In the genomic region with DNA sequence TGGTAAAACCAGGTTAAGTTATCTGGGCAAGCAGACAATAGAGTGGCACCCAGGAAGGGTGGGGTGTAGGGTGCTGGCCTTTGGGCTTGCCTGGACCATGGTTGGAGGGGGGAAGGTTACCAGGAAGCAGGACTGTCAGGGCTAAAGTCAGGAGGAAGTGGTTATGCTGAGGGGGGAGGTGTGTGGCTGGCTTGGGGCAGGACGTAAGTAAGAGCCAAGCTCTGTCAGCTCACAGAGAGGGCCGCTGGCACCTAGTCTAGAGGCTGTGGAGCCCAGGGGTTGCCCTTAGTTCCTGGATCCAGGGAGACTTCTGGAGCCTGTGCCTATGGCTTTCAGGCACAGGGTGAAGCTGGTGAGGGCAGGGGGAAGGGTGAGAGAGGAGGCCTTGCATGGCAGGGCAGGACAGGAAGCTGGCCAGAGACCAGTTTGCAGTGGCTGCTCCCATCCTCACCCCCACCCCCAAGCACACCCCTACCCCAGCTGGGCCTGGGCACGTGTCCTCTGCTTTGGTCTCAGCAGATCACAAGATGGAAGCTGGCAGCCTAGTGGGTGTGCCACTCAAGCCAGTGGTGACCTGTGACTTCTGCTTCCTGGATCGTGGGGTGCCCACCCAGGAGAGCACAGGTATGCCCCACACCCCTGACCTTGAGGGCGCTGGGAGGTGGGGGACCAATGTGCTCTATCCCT, we compare ENCODE assay signal across 10 cellular contexts. TPM values are rescaled to one million over a fixed set of nuclear protein-coding genes. Genes with fewer than 3 reads are reported as not detected.
DNase-seq lines count a peak whose midpoint lies in the region; ATAC-seq and TF ChIP-seq lines count a peak whose summit lies in the region.
"Had no signal": no experiment of that assay in that cellular context is flagged by ENCODE, and none has a peak within 500 bp of the region (broad histone marks: within the 10 kb centered on the region; RNA-seq: fewer than 3 reads in every experiment).

No MANE protein-coding gene starts in this region.

- H2AFZ ChIP-seq in mammary epithelial cell (ENCODE audit: low read depth, low read length): peak overlapping the region; percentile 81
- no peak overlapping the region for H2AFZ ChIP-seq in mesenchymal stem cell (ENCODE audit: low read depth, low read length)

- H3K79me2 ChIP-seq in mammary epithelial cell (ENCODE audit: insufficient read depth, low read length): no peaks in the 10 kb centered on the region

- H3K4me3 Mint-ChIP-seq in MCF 10A (ENCODE audit: unreplicated experiment): no peak overlapping the region
- H3K4me3 Mint-ChIP-seq in activated T-helper 17 cell treated with anti-CD3 and anti-CD28 coated beads, Interleukin-2, amount 50 U/mL, for 72 hours: no peak overlapping the region
- H3K4me3 Mint-ChIP-seq: neural crest cell had no signal

- no peak overlapping the region for H3K4ac ChIP-seq in mesenchymal stem cell (ENCODE audit: low read depth in 1 of 2, low read length in 2 of 2)

- dilution Hi-C loops in mammary epithelial cell (cut with HindIII; ENCODE audit: low sequenced_read_pairs): no loop called here

- H2AK5ac ChIP-seq in mesenchymal stem cell (ENCODE audit: low read length, severe bottlenecking): no peak overlapping the region

- no peaks in the 10 kb centered on the region for H3K79me1 ChIP-seq in mesenchymal stem cell (replicated peaks; ENCODE audit: low read length, poor library complexity, severe bottlenecking)

- no peaks in the 10 kb centered on the region for H4K20me1 ChIP-seq in mammary epithelial cell (ENCODE audit: insufficient read depth, low read length)

- CTCF ChIA-PET in mammary epithelial cell (lab: Charles Lee; ENCODE audit: low non-redundant PET): no interaction called here
- CTCF ChIA-PET in MCF 10A (lab: Yijun Ruan, JAX): interaction anchor here (0.6 to 1.8 kb wide), 6 partner anchors 20 to 1554 kb away, joined by 3 to 6 read pairs (median 4); a partner anchor contains a TSS

- intact Hi-C loops in mammary epithelial cell (cut with micrococcal nuclease): no loop called here
- intact Hi-C loops in MCF 10A (cut with micrococcal nuclease): loop anchor here (2.0 kb wide), 1 partner anchor 31 kb away; no protein-coding TSS in a partner anchor
- intact Hi-C loops in aorta (cut with DNase I): no loop called here

- no peak overlapping the region for H3K4me2 ChIP-seq in mammary epithelial cell (ENCODE audit: insufficient read depth, low read depth, low read length)
- no peak overlapping the region for H3K4me2 ChIP-seq in mesenchymal stem cell (ENCODE audit: low read length, poor library complexity, severe bottlenecking)

- H3K4me3 ChIP-seq in mammary epithelial cell (replicated peaks in 1 of 3; ENCODE audit: insufficient read depth in 1 of 3, low read depth in 2 of 3, low read length in 3 of 3) (no peak overlapping the region), aorta (ENCODE audit: low read length in 2 of 2) (no peak overlapping the region), mesenchymal stem cell (ENCODE audit: insufficient read depth in 1 of 2, low read depth in 1 of 2, low read length in 2 of 2) (no peak overlapping the region)

- H2BK15ac ChIP-seq in mesenchymal stem cell (ENCODE audit: low read depth, poor library complexity, severe bottlenecking): no peak overlapping the region

- H3K4me1 Mint-ChIP-seq in MCF 10A (ENCODE audit: insufficient read depth, unreplicated experiment): peaks cover 17% of the 10 kb centered on the region
- H3K4me1 Mint-ChIP-seq in activated T-helper 17 cell treated with anti-CD3 and anti-CD28 coated beads, Interleukin-2, amount 50 U/mL, for 72 hours: peaks cover 5% of the 10 kb centered on the region
- H3K4me1 Mint-ChIP-seq: neural crest cell had no signal

- no peaks in the 10 kb centered on the region for H3K27me3 ChIP-seq in mammary epithelial cell (ENCODE audit: insufficient read depth, low read length)
- H3K27me3 ChIP-seq in aorta (ENCODE audit: control insufficient read depth in 1 of 2, insufficient read depth in 2 of 2, low read length in 1 of 2): no peaks in the 10 kb centered on the region
- H3K27me3 ChIP-seq in mesenchymal stem cell (ENCODE audit: control insufficient read depth in 1 of 2, insufficient read depth in 1 of 2, low read length in 2 of 2): peaks cover 8% of the 10 kb centered on the region in 2 experiments

- ATAC-seq in activated T-helper 17 cell treated with anti-CD3 and anti-CD28 coated beads, Interleukin-2, amount 50 U/mL, for 72 hours (replicated peaks): peak; percentile 52
- ATAC-seq in aorta (ENCODE audit: low FRiP score) (peak; percentile 44), HG03135 (IDR thresholded peaks at IDR 0.05; ENCODE audit: unreplicated experiment) (no peak)

- no TSS peak for BruUV-seq in mammary epithelial cell (replicated peaks; lab: Mats Ljungman, UMichigan)
- no TSS peak for BruUV-seq in MCF 10A (replicated peaks; lab: Mats Ljungman, UMichigan)

- H3K23ac ChIP-seq in mesenchymal stem cell (ENCODE audit: low read length in 2 of 2): peak overlapping the region in 1 of 2 experiments; percentile 30

- H2BK120ac ChIP-seq in mesenchymal stem cell (ENCODE audit: low read depth, low read length): no peak overlapping the region

- H3K4me1 ChIP-seq in mammary epithelial cell (ENCODE audit: insufficient read depth, low read length) (peaks cover 11% of the 10 kb centered on the region), aorta (ENCODE audit: control insufficient read depth in 1 of 2, insufficient read depth in 2 of 2, low read length in 2 of 2) (no peaks in the 10 kb centered on the region), mesenchymal stem cell (ENCODE audit: control insufficient read depth, insufficient read depth, low read depth, low read length) (no peaks in the 10 kb centered on the region)

- peak overlapping the region in 1 of 2 experiments; percentile 23 for H2BK12ac ChIP-seq in mesenchymal stem cell (ENCODE audit: low read length in 2 of 2)

- H3K36me3 ChIP-seq in mammary epithelial cell (ENCODE audit: insufficient read depth, low read length) (no peaks in the 10 kb centered on the region), aorta (ENCODE audit: control insufficient read depth in 1 of 2, insufficient read depth in 2 of 2, low read length in 1 of 2) (no peaks in the 10 kb centered on the region), mesenchymal stem cell (ENCODE audit: control insufficient read depth in 1 of 2, insufficient read depth in 2 of 2, low read depth in 1 of 2, low read length in 2 of 2) (no peaks in the 10 kb centered on the region)

- peaks cover 9% of the 10 kb centered on the region for H3K9me3 Mint-ChIP-seq in MCF 10A (ENCODE audit: unreplicated experiment)
- H3K9me3 Mint-ChIP-seq in activated T-helper 17 cell treated with anti-CD3 and anti-CD28 coated beads, Interleukin-2, amount 50 U/mL, for 72 hours: peaks cover 6% of the 10 kb centered on the region

- H3K9me3 ChIP-seq in mammary epithelial cell (replicated peaks; ENCODE audit: insufficient read depth, low read length) (peaks cover 7% of the 10 kb centered on the region), aorta (ENCODE audit: control insufficient read depth, low read length) (peaks cover 3% of the 10 kb centered on the region), mesenchymal stem cell (ENCODE audit: control insufficient read depth, low read length) (peaks cover 18% of the 10 kb centered on the region)

- no peak overlapping the region for H2BK5ac ChIP-seq in mesenchymal stem cell (ENCODE audit: low read depth, low read length, poor library complexity, severe bottlenecking)

- no peaks in the 10 kb centered on the region for H3K27me3 Mint-ChIP-seq in MCF 10A (ENCODE audit: insufficient read depth, unreplicated experiment)
- peaks cover 3% of the 10 kb centered on the region for H3K27me3 Mint-ChIP-seq in activated T-helper 17 cell treated with anti-CD3 and anti-CD28 coated beads, Interleukin-2, amount 50 U/mL, for 72 hours

- peaks cover 5% of the 10 kb centered on the region for H3K36me3 Mint-ChIP-seq in MCF 10A (ENCODE audit: insufficient read depth, unreplicated experiment)
- no peaks in the 10 kb centered on the region for H3K36me3 Mint-ChIP-seq in activated T-helper 17 cell treated with anti-CD3 and anti-CD28 coated beads, Interleukin-2, amount 50 U/mL, for 72 hours (ENCODE audit: low read depth)

- H4K8ac ChIP-seq in mesenchymal stem cell (ENCODE audit: low read length): no peak overlapping the region

- 64% methylated on average over 2 of the region's 5 CpGs for WGBS in mammary epithelial cell (ENCODE audit: low coverage, missing lambda C conversion rate)
- WGBS in aorta, 2 donors: 40 to 48% methylated on average over 5 of the region's 5 CpGs
- WGBS in mesenchymal stem cell: 57% methylated on average over 4 of the region's 5 CpGs

- POLR2A ChIA-PET in MCF 10A (lab: Yijun Ruan, JAX): no interaction called here

- no peak for DNase-seq in mammary epithelial cell
- DNase-seq in MCF 10A (ENCODE audit: unreplicated experiment): no peak
- DNase-seq in HK-2 (ENCODE audit: unreplicated experiment): peak; percentile 21
- DNase-seq in aorta: no peak
- DNase-seq in OCI-M2 (lab: John Stamatoyannopoulos, UW; ENCODE audit: unreplicated experiment): no peak
- no peak for DNase-seq in mesenchymal stem cell
- DNase-seq: SW 1271 had no signal

- TF ChIP-seq CTCF in mammary epithelial cell (conservative IDR thresholded peaks at IDR 0.05 in 1 of 2, IDR thresholded peaks at IDR 0.05 in 1 of 2; ENCODE audit: extremely low read depth in 1 of 2, insufficient read depth in 1 of 2, low read depth in 1 of 2, low read length in 2 of 2) (no peak), MCF 10A (IDR thresholded peaks at IDR 0.05; ENCODE audit: unreplicated experiment) (no peak)

- H3K27ac Mint-ChIP-seq in MCF 10A (ENCODE audit: low read depth, unreplicated experiment): no peak overlapping the region
- peak overlapping the region; percentile 87 for H3K27ac Mint-ChIP-seq in activated T-helper 17 cell treated with anti-CD3 and anti-CD28 coated beads, Interleukin-2, amount 50 U/mL, for 72 hours

- H4K91ac ChIP-seq in mesenchymal stem cell (ENCODE audit: low read length): no peak overlapping the region

- no peak overlapping the region for H3K9ac ChIP-seq in mammary epithelial cell (ENCODE audit: insufficient read depth, low read length)
- no peak overlapping the region for H3K9ac ChIP-seq in mesenchymal stem cell (ENCODE audit: low read length)

- peak overlapping the region in 1 of 2 experiments; percentile 62 for H3K14ac ChIP-seq in mesenchymal stem cell (ENCODE audit: low read length in 2 of 2)

- in situ Hi-C loops in mammary epithelial cell (cut with MboI; ENCODE audit: low sequenced_read_pairs in 2 of 2): no loop called here

- no peak overlapping the region for H3K18ac ChIP-seq in mesenchymal stem cell (ENCODE audit: low read depth in 1 of 2, low read length in 2 of 2)

- H3K27ac ChIP-seq in mammary epithelial cell (ENCODE audit: insufficient read depth, low read depth, low read length) (no peak overlapping the region), aorta (ENCODE audit: low read depth in 1 of 2, low read length in 2 of 2) (no peak overlapping the region), mesenchymal stem cell (ENCODE audit: low read length, poor library complexity, severe bottlenecking) (no peak overlapping the region)

RNA-seq across cellular contexts. Expression of a gene that starts 20.5 kb away (rescaled TPM):
- total RNA-seq in mammary epithelial cell: 10 to 100 TPM; 16.5 to 23.5 TPM
- polyA plus RNA-seq in mammary epithelial cell: 19.3 TPM
- polyA minus RNA-seq in mammary epithelial cell: not detected
- total RNA-seq in MCF 10A (2022): 21.4 and 26.9 TPM in 2 replicates
- 10 to 100 TPM; 23.8 to 34.0 TPM for total RNA-seq in activated T-helper 17 cell treated with anti-CD3 and anti-CD28 coated beads, Interleukin-2, amount 50 U/mL, for 72 hours
- 10 to 100 TPM; 11.5 to 29.1 TPM for total RNA-seq in aorta
- polyA plus RNA-seq in aorta: 10 to 100 TPM in 1 of 2 donors, 1 to 10 TPM in 1; 6.0 to 10.7 TPM
- polyA plus RNA-seq in mesenchymal stem cell (2013, experiment 1 of 2): 27.5 TPM
- 32.5 TPM for polyA plus RNA-seq in mesenchymal stem cell (2013, experiment 2 of 2)

RNA-seq across cellular contexts. Expression of a gene that starts 38.5 kb away (rescaled TPM):
- total RNA-seq in mammary epithelial cell (10 to 100 TPM; 13.8 to 16.0 TPM), MCF 10A (2022) (38.3 and 52.0 TPM in 2 replicates), aorta (1 to 10 TPM; 5.2 to 5.6 TPM)
- polyA plus RNA-seq in mammary epithelial cell (13.7 TPM), aorta (1 to 10 TPM; 3.8 to 5.8 TPM)
- 2.2 TPM for polyA minus RNA-seq in mammary epithelial cell
- 10 to 100 TPM; 10.5 to 23.4 TPM for total RNA-seq in activated T-helper 17 cell treated with anti-CD3 and anti-CD28 coated beads, Interleukin-2, amount 50 U/mL, for 72 hours
- polyA plus RNA-seq in mesenchymal stem cell (2013, experiment 1 of 2): 13.8 TPM
- 13.7 TPM for polyA plus RNA-seq in mesenchymal stem cell (2013, experiment 2 of 2)

RNA-seq across cellular contexts. Expression of a gene that starts 38.7 kb away (rescaled TPM):
- total RNA-seq in mammary epithelial cell: 10 to 100 TPM; 12.0 to 14.9 TPM
- 5.6 TPM for polyA plus RNA-seq in mammary epithelial cell
- polyA minus RNA-seq in mammary epithelial cell: 0.98 TPM
- total RNA-seq in MCF 10A (2022): 44.8 and 48.3 TPM in 2 replicates
- 10 to 100 TPM; 33.6 to 36.4 TPM for total RNA-seq in activated T-helper 17 cell treated with anti-CD3 and anti-CD28 coated beads, Interleukin-2, amount 50 U/mL, for 72 hours
- total RNA-seq in aorta: 10 to 100 TPM; 24.5 to 27.8 TPM
- 1 to 10 TPM; 6.9 to 7.7 TPM for polyA plus RNA-seq in aorta
- polyA plus RNA-seq in mesenchymal stem cell (2013, experiment 1 of 2): 8.8 TPM
- 9.2 TPM for polyA plus RNA-seq in mesenchymal stem cell (2013, experiment 2 of 2)
